1 cellular context compared by ENCODE assay signal in genomic region chr15:72685925-72686794, GRCh38.
A peak's percentile ranks its signal among the peaks of the same experiment; 100 is the strongest.
TF ChIP-seq lines count a peak whose summit lies in the region.

Gene BBS4, plus strand, starts transcription at chr15:72686207. Its CDS starts 21 bp downstream, at chr15:72686228.
Gene HIGD2B, minus strand, starts transcription at chr15:72686182. Its CDS starts 9,808 bp downstream, at chr15:72676374.

TF ChIP-seq in HCT116, 20 proteins besides CTCF, POLR2A, EP300 and RAD21 (continued from another document):
- TF ChIP-seq REST (IDR thresholded peaks at IDR 0.05; ENCODE audit: low read depth) (no peak), POLR2AphosphoS5 (IDR thresholded peaks at IDR 0.05; ENCODE audit: low read depth, low read length) (peak; percentile 83), FOSL1 (IDR thresholded peaks at IDR 0.05; ENCODE audit: low read depth) (no peak), ELF1 (IDR thresholded peaks at IDR 0.05; ENCODE audit: borderline replicate concordance, low read depth) (peak; percentile 69), YY1 (IDR thresholded peaks at IDR 0.05; ENCODE audit: extremely low read depth, insufficient replicate concordance, low read depth, low read length) (peak; percentile 91)
